1 cellular context compared by ENCODE assay signal in the genomic region with DNA sequence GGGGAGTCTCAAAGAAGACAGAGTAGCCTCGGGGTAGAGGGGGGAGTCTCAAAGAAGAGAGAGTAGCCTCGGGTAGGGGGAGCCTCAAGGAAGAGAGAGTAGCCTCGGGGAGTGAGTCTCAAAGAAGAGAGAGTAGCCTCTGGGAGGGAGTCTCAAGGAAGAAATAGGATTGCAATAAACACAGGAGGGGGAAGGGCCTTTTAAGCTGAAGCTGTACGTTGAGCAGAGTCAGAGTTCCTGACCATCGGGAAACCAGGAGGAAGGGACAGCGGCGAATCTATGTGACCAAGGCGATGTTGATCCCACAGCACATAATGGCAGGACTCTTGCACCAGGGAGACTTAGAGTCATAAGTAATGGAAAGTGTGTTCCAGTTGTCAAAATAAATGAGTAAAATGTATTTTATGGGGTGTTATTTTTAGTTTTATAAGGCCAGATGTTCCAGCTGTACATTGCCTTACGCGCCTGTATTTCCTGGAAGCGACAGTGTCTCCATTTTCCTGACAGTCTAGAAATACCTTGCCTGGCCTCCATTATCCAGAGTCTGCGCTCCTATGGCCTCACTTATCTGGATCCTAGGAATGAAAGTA.
TF ChIP-seq lines count a peak whose summit lies in the region.

No MANE protein-coding gene starts in this region.

TF ChIP-seq in H1, 55 proteins besides CTCF, POLR2A, EP300 and RAD21:
- no peak for TF ChIP-seq CHD7 (IDR thresholded peaks at IDR 0.05; ENCODE audit: insufficient replicate concordance, low read length)
